ENCODE assay signal across 20 cellular contexts in the genomic region with DNA sequence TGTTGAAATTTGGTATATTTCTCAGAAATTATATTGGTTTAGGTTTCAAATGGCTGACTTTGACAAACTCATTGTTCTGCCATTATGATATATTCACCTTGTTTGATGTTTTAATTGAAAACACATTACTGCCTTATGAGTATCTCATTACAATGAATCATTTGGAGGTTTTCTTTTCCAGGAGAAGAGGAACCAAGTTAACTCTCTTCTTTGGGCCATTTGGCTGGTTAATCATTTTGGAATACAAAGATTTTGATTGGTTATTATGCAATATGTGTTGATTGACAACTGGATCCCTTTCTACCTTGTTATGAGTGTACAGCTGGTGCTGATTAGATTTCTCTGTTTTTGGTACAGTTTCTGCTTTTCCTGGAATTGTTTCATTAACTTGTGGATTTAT. TPM values are rescaled to one million over a fixed set of nuclear protein-coding genes. Genes with fewer than 3 reads are reported as not detected.
A peak's percentile ranks its signal among the peaks of the same experiment; 100 is the strongest.
DNase-seq lines count a peak whose midpoint lies in the region; ATAC-seq, FAIRE-seq and TF ChIP-seq lines count a peak whose summit lies in the region.
"Had no signal": no experiment of that assay in that cellular context is flagged by ENCODE, and none has a peak within 500 bp of the region (broad histone marks: within the 10 kb centered on the region; RNA-seq: fewer than 3 reads in every experiment).

No MANE protein-coding gene starts in this region.

- H4K20me1 ChIP-seq in GM23248 (ENCODE audit: insufficient read depth), result no peaks in the 10 kb centered on the region
- H4K20me1 ChIP-seq in IMR-90 (ENCODE audit: insufficient read depth, low read length), result no peaks in the 10 kb centered on the region
- no peaks in the 10 kb centered on the region for H4K20me1 ChIP-seq in endothelial cell of umbilical vein (replicated peaks; ENCODE audit: control insufficient read depth, extremely low read depth, insufficient read depth, low read length)

- H2BK5ac ChIP-seq in IMR-90 (ENCODE audit: low read depth, low read length, poor library complexity, severe bottlenecking), result no peak overlapping the region

- in situ Hi-C loops in GM23248 (cut with MboI), result no loop called here
- in situ Hi-C loops in IMR-90 (cut with MboI; ENCODE audit: low sequenced_read_pairs), result no loop called here

- H2BK120ac ChIP-seq in IMR-90 (ENCODE audit: low read depth, low read length), result no peak overlapping the region

- H3K9me1 ChIP-seq in IMR-90 (ENCODE audit: insufficient read depth, low read length) (no peaks in the 10 kb centered on the region), endothelial cell of umbilical vein (replicated peaks; ENCODE audit: control insufficient read depth, extremely low read depth, insufficient read depth, low read length) (no peaks in the 10 kb centered on the region)

- intact Hi-C loops in IMR-90 (cut with micrococcal nuclease), result no loop called here
- intact Hi-C loops in endothelial cell of umbilical vein (cut with micrococcal nuclease), result no loop called here

- H3K4ac ChIP-seq in IMR-90 (ENCODE audit: low read depth, low read length), result no peak overlapping the region

- TF ChIP-seq CTCF in IMR-90 (conservative IDR thresholded peaks at IDR 0.05; ENCODE audit: low read depth, low read length), result no peak
- no peak for TF ChIP-seq CTCF in endothelial cell of umbilical vein (IDR thresholded peaks at IDR 0.05; ENCODE audit: extremely low read depth in 1 of 2, insufficient read depth in 1 of 2, low read depth in 1 of 2, low read length in 2 of 2)
- TF ChIP-seq CTCF in fibroblast of the aortic adventitia (IDR thresholded peaks at IDR 0.05; ENCODE audit: insufficient read depth, low read length), result no peak

- H3K4me3 ChIP-seq in GM23248, result no peak overlapping the region
- H3K4me3 ChIP-seq in IMR-90 (ENCODE audit: insufficient read depth, low read depth, low read length), result no peak overlapping the region
- no peak overlapping the region for H3K4me3 ChIP-seq in endothelial cell of umbilical vein (replicated peaks in 1 of 3; ENCODE audit: insufficient read depth in 1 of 3, low read depth in 1 of 3, low read length in 3 of 3)
- H3K4me3 ChIP-seq in fibroblast of the aortic adventitia (ENCODE audit: low read depth, low read length), result no peak overlapping the region
- H3K4me3 ChIP-seq: HAP-1 had no signal

- H3K36me3 ChIP-seq in GM23248 (ENCODE audit: low read depth) (no peaks in the 10 kb centered on the region), IMR-90 (ENCODE audit: control insufficient read depth, insufficient read depth, low read length) (no peaks in the 10 kb centered on the region), endothelial cell of umbilical vein (ENCODE audit: control insufficient read depth in 2 of 2, extremely low read depth in 1 of 2, insufficient read depth in 2 of 2, low read length in 2 of 2) (no peaks in the 10 kb centered on the region)
- H3K36me3 ChIP-seq: HAP-1 had no signal

- no peaks in the 10 kb centered on the region for H3K4me1 ChIP-seq in GM23248 (ENCODE audit: insufficient read depth)
- no peaks in the 10 kb centered on the region for H3K4me1 ChIP-seq in IMR-90 (ENCODE audit: control insufficient read depth, insufficient read depth, low read length)
- H3K4me1 ChIP-seq in endothelial cell of umbilical vein (ENCODE audit: control insufficient read depth, extremely low read depth, insufficient read depth, low read length), result no peaks in the 10 kb centered on the region

- H3K27ac ChIP-seq in GM23248 (no peak overlapping the region), IMR-90 (ENCODE audit: insufficient read depth, low read length) (no peak overlapping the region), endothelial cell of umbilical vein (ENCODE audit: insufficient read depth, low read depth, low read length) (no peak overlapping the region)
- H3K27ac ChIP-seq: C4-2B, KMS-11 had no signal

- H3K79me2 ChIP-seq in GM23248 (ENCODE audit: insufficient read depth) (no peaks in the 10 kb centered on the region), endothelial cell of umbilical vein (ENCODE audit: control insufficient read depth, insufficient read depth, low read length) (no peaks in the 10 kb centered on the region)

- H2AK5ac ChIP-seq in IMR-90 (ENCODE audit: low read depth, low read length), result no peak overlapping the region

- ATAC-seq in IMR-90 (ENCODE audit: low read depth) (no peak), GM18873 (IDR thresholded peaks at IDR 0.05; ENCODE audit: low FRiP score, unreplicated experiment) (no peak)

- H2BK15ac ChIP-seq in IMR-90 (ENCODE audit: low read depth, low read length), result no peak overlapping the region

- DNase-seq in GM23248 (peak; percentile 35), IMR-90 (no peak), endothelial cell of umbilical vein (ENCODE audit: low read depth, low spot score) (peak; percentile 22), fibroblast of the aortic adventitia (ENCODE audit: low read depth) (peak; percentile 9), SKM-1 treated with dmso at 0.1 percent for 144 hours (lab: John Stamatoyannopoulos, UW; ENCODE audit: unreplicated experiment) (no peak)
- no peak for DNase-seq in stimulated activated CD4-positive, alpha-beta T cell treated with anti-CD3 and anti-CD28 coated beads, Interleukin-12 subunit alpha, Interleukin-12 subunit beta, amount 100 ng/mL, for 4 hours
- DNase-seq: AML-193; Caco-2; CD4-positive, alpha-beta T cell; GDM1; HFFc6 had no signal

- no peak overlapping the region for H3K56ac ChIP-seq in IMR-90 (ENCODE audit: extremely low read depth, insufficient read depth, low read length)

- no peak overlapping the region for H3K23ac ChIP-seq in IMR-90 (ENCODE audit: low read depth, low read length)

- H4K5ac ChIP-seq in IMR-90 (ENCODE audit: low read depth, low read length), result no peak overlapping the region

- BruUV-seq in IMR-90 (replicated peaks; lab: Mats Ljungman, UMichigan) (no TSS peak), endothelial cell of umbilical vein (replicated peaks; lab: Mats Ljungman, UMichigan) (no TSS peak)

- H3K27me3 ChIP-seq in GM23248 (replicated peaks; ENCODE audit: insufficient read depth), result no peaks in the 10 kb centered on the region
- no peaks in the 10 kb centered on the region for H3K27me3 ChIP-seq in IMR-90 (ENCODE audit: control insufficient read depth, insufficient read depth, low read length)
- H3K27me3 ChIP-seq in endothelial cell of umbilical vein (ENCODE audit: control insufficient read depth in 2 of 2, insufficient read depth in 2 of 2, low read length in 2 of 2), result peaks cover 0 to 4% of the 10 kb centered on the region in 2 experiments

- no peak overlapping the region for H2BK20ac ChIP-seq in IMR-90 (ENCODE audit: low read depth, low read length)

- dilution Hi-C loops in IMR-90 (cut with HindIII; ENCODE audit: low sequenced_read_pairs, unreplicated experiment), result no loop called here
- dilution Hi-C loops in endothelial cell of umbilical vein (cut with MboI; ENCODE audit: extremely low pct_ligation_motif_present, low sequenced_read_pairs), result no loop called here

- H3K79me1 ChIP-seq in IMR-90 (ENCODE audit: low read depth in 1 of 2, low read length in 2 of 2), result no peaks in the 10 kb centered on the region

- peaks cover 4% of the 10 kb centered on the region; the same call in 1 of the 2 replicates for H3F3A ChIP-seq in GM23248 (ENCODE audit: insufficient read depth)

- no peak for TF ChIP-seq POLR2A in IMR-90 (IDR thresholded peaks at IDR 0.05; ENCODE audit: low read depth, low read length)
- no peak for TF ChIP-seq POLR2A in endothelial cell of umbilical vein (IDR thresholded peaks at IDR 0.05; ENCODE audit: low read depth, low read length)

- no peak for TF ChIP-seq RAD21 in IMR-90 (IDR thresholded peaks at IDR 0.05; ENCODE audit: low read length)

- H3K4me2 ChIP-seq in GM23248 (ENCODE audit: unreplicated experiment) (no peak overlapping the region), IMR-90 (ENCODE audit: low read depth, low read length) (no peak overlapping the region), endothelial cell of umbilical vein (ENCODE audit: insufficient read depth, low read length) (no peak overlapping the region)
- H3K4me2 ChIP-seq: KMS-11 had no signal

- H2AFZ ChIP-seq in GM23248, result no peak overlapping the region
- no peak overlapping the region for H2AFZ ChIP-seq in IMR-90 (replicated peaks; ENCODE audit: low read length, poor library complexity)
- no peak overlapping the region for H2AFZ ChIP-seq in endothelial cell of umbilical vein (ENCODE audit: low read depth, low read length)

- H3K9ac ChIP-seq in GM23248 (no peak overlapping the region), IMR-90 (ENCODE audit: low read depth, low read length) (no peak overlapping the region), endothelial cell of umbilical vein (replicated peaks; ENCODE audit: extremely low read depth, insufficient read depth, low read length) (no peak overlapping the region)
- H3K9ac ChIP-seq: KMS-11 had no signal

- H4K91ac ChIP-seq in IMR-90 (ENCODE audit: insufficient read depth, low read depth, low read length), result no peak overlapping the region

- no peak overlapping the region for H3K18ac ChIP-seq in IMR-90 (ENCODE audit: low read depth, low read length)

- CTCF ChIA-PET in IMR-90 (lab: Yijun Ruan, JAX), result interaction anchor here (1.3 kb wide), 1 partner anchor 245 kb away, joined by 4 read pairs; no protein-coding TSS in a partner anchor
- CTCF ChIA-PET in endothelial cell of umbilical vein (lab: Charles Lee), result no interaction called here

- no peak overlapping the region for H3K14ac ChIP-seq in IMR-90 (replicated peaks; ENCODE audit: low read depth, low read length)

- H3K9me2 ChIP-seq in GM23248 (ENCODE audit: insufficient read depth), result no peaks in the 10 kb centered on the region

- H4K8ac ChIP-seq in IMR-90 (ENCODE audit: low read depth in 2 of 2, low read length in 2 of 2), result no peak overlapping the region

- H3K9me3 ChIP-seq in GM23248 (ENCODE audit: low read depth) (no peaks in the 10 kb centered on the region), IMR-90 (ENCODE audit: control insufficient read depth, insufficient read depth, low read length) (no peaks in the 10 kb centered on the region), endothelial cell of umbilical vein (replicated peaks; ENCODE audit: control insufficient read depth, insufficient read depth, low read length) (no peaks in the 10 kb centered on the region)
- H3K9me3 ChIP-seq: Caco-2, HAP-1 had no signal

- POLR2A ChIA-PET in IMR-90 (lab: Charles Lee; ENCODE audit: unreplicated experiment), result no interaction called here
- POLR2A ChIA-PET in endothelial cell of umbilical vein (lab: Charles Lee), result no interaction called here

- no peak for FAIRE-seq in endothelial cell of umbilical vein (lab: Jason Lieb, UNC)
- FAIRE-seq: D721Med, GM12892, GM18507, HTR-8/SVneo had no signal

- H2AK9ac ChIP-seq in IMR-90 (replicated peaks; ENCODE audit: low read depth, low read length, poor library complexity), result no peak overlapping the region

RNA-seq across cellular contexts. Expression of gene RGCC, which starts 49.3 kb away (rescaled TPM):
- total RNA-seq in GM23248 (2014; rRNA removed; shearing (Covaris generic)), result 22.6 and 40.6 TPM in 2 replicates
- polyA plus RNA-seq in GM23248 (2016; fragmentation: Nextera tagmentation; extraction: Ambion mirVana), result 33.3 and 36.0 TPM in 2 replicates
- 6.1 and 7.5 TPM in 2 replicates for total RNA-seq in IMR-90 (2012; rRNA removed)
- polyA plus RNA-seq in IMR-90 (2012; rRNA removed), result 7.6 and 10.6 TPM in 2 replicates
- 4.6 and 11.3 TPM in 2 replicates for polyA plus RNA-seq in IMR-90 (2012; cell fraction: cytosol; rRNA removed)
- polyA plus RNA-seq in IMR-90 (2012; cell fraction: nucleus; rRNA removed; ENCODE audit: low replicate concordance), result 6.4 and 25.4 TPM in 2 replicates
- total RNA-seq in endothelial cell of umbilical vein, result 138 and 148 TPM in 2 replicates
- polyA plus RNA-seq in endothelial cell of umbilical vein, result 95.0 and 112 TPM in 2 replicates
- 82.8 and 96.8 TPM in 2 replicates for polyA plus RNA-seq in endothelial cell of umbilical vein (2011; cell fraction: cytosol; rRNA removed)
- 74.3 and 90.8 TPM in 2 replicates for polyA plus RNA-seq in endothelial cell of umbilical vein (2011; cell fraction: nucleus; rRNA removed)
- 46.5 and 55.3 TPM in 2 replicates for polyA plus RNA-seq in endothelial cell of umbilical vein (2012)
- 28.0 and 34.8 TPM in 2 replicates for polyA minus RNA-seq in endothelial cell of umbilical vein
- not detected for polyA minus RNA-seq in endothelial cell of umbilical vein (2011; cell fraction: cytosol; rRNA and poly(A)+ RNA removed)
- 24.9 and 26.2 TPM in 2 replicates for polyA minus RNA-seq in endothelial cell of umbilical vein (2011; cell fraction: nucleus; rRNA and poly(A)+ RNA removed)
- total RNA-seq in fibroblast of the aortic adventitia (ENCODE audit: low replicate concordance), result 1.1 and 1.6 TPM in 2 replicates
- total RNA-seq: A172 had no signal

Comparison
In these comparisons a context has a peak if more than half of its experiments do, and no peak if none do; other contexts are left out.
1. DNase-seq: peak in GM23248 (single experiment), endothelial cell of umbilical vein (single experiment) and fibroblast of the aortic adventitia (single experiment); none in IMR-90 (single experiment), stimulated activated CD4-positive, alpha-beta T cell treated with anti-CD3 and anti-CD28 coated beads, Interleukin-12 subunit alpha, Interleukin-12 subunit beta, amount 100 ng/mL, for 4 hours (single experiment) and SKM-1 treated with dmso at 0.1 percent for 144 hours (single experiment).